8 cellular contexts compared by ENCODE assay signal in genomic region chr17:79045830-79046500, GRCh38. TPM values are rescaled to one million over a fixed set of nuclear protein-coding genes. Genes with fewer than 3 reads are reported as not detected.
A peak's percentile ranks its signal among the peaks of the same experiment; 100 is the strongest.
DNase-seq lines count a peak whose midpoint lies in the region; ATAC-seq and TF ChIP-seq lines count a peak whose summit lies in the region.

No MANE protein-coding gene starts in this region.

- H3K27me3 ChIP-seq in Caco-2 (replicated peaks; ENCODE audit: control insufficient read depth, insufficient read depth, low read length) (no peaks in the 10 kb centered on the region), Peyer's patch (no peaks in the 10 kb centered on the region), tibial artery (no peaks in the 10 kb centered on the region)

- TF ChIP-seq CTCF in Caco-2 (IDR thresholded peaks at IDR 0.05; ENCODE audit: insufficient read depth in 1 of 2, low read depth in 1 of 2, low read length in 1 of 2, severe bottlenecking in 1 of 2, unreplicated experiment in 1 of 2) (peak; percentile 95 to 97), Peyer's patch (IDR thresholded peaks at IDR 0.05) (peak; percentile 72 to 90 (median 86)), tibial artery (IDR thresholded peaks at IDR 0.05) (peak; percentile 94 to 97)

- H3K27me3 Mint-ChIP-seq in Caco-2 (ENCODE audit: insufficient read depth, unreplicated experiment) = no peaks in the 10 kb centered on the region
- H3K27me3 Mint-ChIP-seq in activated T-helper 17 cell treated with anti-CD3 and anti-CD28 coated beads, Interleukin-2, amount 50 U/mL, for 72 hours = peaks cover 15% of the 10 kb centered on the region

- no peak for TF ChIP-seq EP300 in Ishikawa (IDR thresholded peaks at IDR 0.05; ENCODE audit: borderline replicate concordance)

- POLR2A ChIA-PET in Caco-2 (lab: Charles Lee) = no interaction called here

- peak; percentile 71 for ATAC-seq in activated T-helper 17 cell treated with anti-CD3 and anti-CD28 coated beads, Interleukin-2, amount 50 U/mL, for 72 hours (replicated peaks)
- no peak for ATAC-seq in HG03460 (IDR thresholded peaks at IDR 0.05; ENCODE audit: unreplicated experiment)

- H3K36me3 ChIP-seq in Caco-2 (ENCODE audit: control insufficient read depth, insufficient read depth, low read length) (no peaks in the 10 kb centered on the region), Peyer's patch (no peaks in the 10 kb centered on the region), tibial artery (peaks cover 29 to 61% (median 52%) of the 10 kb centered on the region in 3 donors)

- TF ChIP-seq POLR2A in Peyer's patch (IDR thresholded peaks at IDR 0.05) = no peak

- H3K9me3 Mint-ChIP-seq in Caco-2 (ENCODE audit: unreplicated experiment) = no peaks in the 10 kb centered on the region
- no peaks in the 10 kb centered on the region for H3K9me3 Mint-ChIP-seq in activated T-helper 17 cell treated with anti-CD3 and anti-CD28 coated beads, Interleukin-2, amount 50 U/mL, for 72 hours

- H3K4me3 Mint-ChIP-seq in Caco-2 (ENCODE audit: unreplicated experiment) = no peak overlapping the region
- H3K4me3 Mint-ChIP-seq in activated T-helper 17 cell treated with anti-CD3 and anti-CD28 coated beads, Interleukin-2, amount 50 U/mL, for 72 hours = no peak overlapping the region

- H3K27ac Mint-ChIP-seq in Caco-2 (ENCODE audit: unreplicated experiment) = no peak overlapping the region
- no peak overlapping the region for H3K27ac Mint-ChIP-seq in activated T-helper 17 cell treated with anti-CD3 and anti-CD28 coated beads, Interleukin-2, amount 50 U/mL, for 72 hours

- no peaks in the 10 kb centered on the region for H3K9me3 ChIP-seq in Caco-2
- no peaks in the 10 kb centered on the region for H3K9me3 ChIP-seq in Peyer's patch
- no peaks in the 10 kb centered on the region for H3K9me3 ChIP-seq in tibial artery

- BruUV-seq in Caco-2 (replicated peaks; lab: Mats Ljungman, UMichigan) = no TSS peak

- H3K4me3 ChIP-seq in Caco-2 (ENCODE audit: low read depth, low read length) (no peak overlapping the region), Peyer's patch (no peak overlapping the region), tibial artery (peak overlapping the region in 1 of 2 donors; percentile 12)

- peak; percentile 70 to 85 for DNase-seq in Caco-2
- peak; percentile 35 to 83 (median 83) for DNase-seq in Peyer's patch
- DNase-seq in fibroblast of the conjunctiva (ENCODE audit: low read depth) = peak; percentile 55
- peak in 49 of 56 donors; percentile 9 to 78 (median 34) for DNase-seq in nucleus accumbens (lab: John Stamatoyannopoulos, UW)
- DNase-seq in tibial artery = peak; percentile 68 to 88

- no peak overlapping the region for H3K27ac ChIP-seq in Peyer's patch
- peak overlapping the region; percentile 41 to 76 for H3K27ac ChIP-seq in tibial artery

- CTCF ChIA-PET in Caco-2 (lab: Charles Lee) = interaction anchor here (0.7 to 3.2 kb wide), 15 partner anchors 13 to 347 kb away, joined by 3 to 23 read pairs (median 5); partner anchors contain the start of gene ENGASE

- intact Hi-C loops in Caco-2 (cut with micrococcal nuclease; ENCODE audit: unreplicated experiment) (loop anchor here (1.0 kb wide), 2 partner anchors 27 to 36 kb away; no protein-coding TSS in a partner anchor), tibial artery (cut with DNase I; ENCODE audit: low total_unique reads) (loop anchor here (2.0 kb wide), 1 partner anchor 39 kb away; no protein-coding TSS in a partner anchor)

- H3K4me1 ChIP-seq in Caco-2 (no peaks in the 10 kb centered on the region), Peyer's patch (peaks cover 0 to 5% (median 0%) of the 10 kb centered on the region in 4 donors), tibial artery (peaks cover 0 to 52% (median 39%) of the 10 kb centered on the region in 4 donors)

- TF ChIP-seq RAD21 in Ishikawa (IDR thresholded peaks at IDR 0.05; ENCODE audit: low read depth) = peak; percentile 79

- no peaks in the 10 kb centered on the region for H3K36me3 Mint-ChIP-seq in Caco-2 (ENCODE audit: insufficient read depth, unreplicated experiment)
- no peaks in the 10 kb centered on the region for H3K36me3 Mint-ChIP-seq in activated T-helper 17 cell treated with anti-CD3 and anti-CD28 coated beads, Interleukin-2, amount 50 U/mL, for 72 hours (ENCODE audit: low read depth)

- peaks cover 6% of the 10 kb centered on the region for H3K4me1 Mint-ChIP-seq in Caco-2 (ENCODE audit: low read depth, unreplicated experiment)
- peaks cover 3% of the 10 kb centered on the region for H3K4me1 Mint-ChIP-seq in activated T-helper 17 cell treated with anti-CD3 and anti-CD28 coated beads, Interleukin-2, amount 50 U/mL, for 72 hours

TF ChIP-seq in Ishikawa, 13 proteins besides CTCF, POLR2A, EP300 and RAD21:
- TF ChIP-seq YY1 (IDR thresholded peaks at IDR 0.05; ENCODE audit: low read depth) (no peak), NFIC (IDR thresholded peaks at IDR 0.05) (no peak), TEAD4 (IDR thresholded peaks at IDR 0.05) (no peak), ZBTB7A (IDR thresholded peaks at IDR 0.05; ENCODE audit: low read depth) (no peak), FOXM1 (IDR thresholded peaks at IDR 0.05; ENCODE audit: borderline replicate concordance, low read depth) (no peak), TAF1 (IDR thresholded peaks at IDR 0.05; ENCODE audit: low read depth) (no peak)
- TF ChIP-seq, protein P1, sequence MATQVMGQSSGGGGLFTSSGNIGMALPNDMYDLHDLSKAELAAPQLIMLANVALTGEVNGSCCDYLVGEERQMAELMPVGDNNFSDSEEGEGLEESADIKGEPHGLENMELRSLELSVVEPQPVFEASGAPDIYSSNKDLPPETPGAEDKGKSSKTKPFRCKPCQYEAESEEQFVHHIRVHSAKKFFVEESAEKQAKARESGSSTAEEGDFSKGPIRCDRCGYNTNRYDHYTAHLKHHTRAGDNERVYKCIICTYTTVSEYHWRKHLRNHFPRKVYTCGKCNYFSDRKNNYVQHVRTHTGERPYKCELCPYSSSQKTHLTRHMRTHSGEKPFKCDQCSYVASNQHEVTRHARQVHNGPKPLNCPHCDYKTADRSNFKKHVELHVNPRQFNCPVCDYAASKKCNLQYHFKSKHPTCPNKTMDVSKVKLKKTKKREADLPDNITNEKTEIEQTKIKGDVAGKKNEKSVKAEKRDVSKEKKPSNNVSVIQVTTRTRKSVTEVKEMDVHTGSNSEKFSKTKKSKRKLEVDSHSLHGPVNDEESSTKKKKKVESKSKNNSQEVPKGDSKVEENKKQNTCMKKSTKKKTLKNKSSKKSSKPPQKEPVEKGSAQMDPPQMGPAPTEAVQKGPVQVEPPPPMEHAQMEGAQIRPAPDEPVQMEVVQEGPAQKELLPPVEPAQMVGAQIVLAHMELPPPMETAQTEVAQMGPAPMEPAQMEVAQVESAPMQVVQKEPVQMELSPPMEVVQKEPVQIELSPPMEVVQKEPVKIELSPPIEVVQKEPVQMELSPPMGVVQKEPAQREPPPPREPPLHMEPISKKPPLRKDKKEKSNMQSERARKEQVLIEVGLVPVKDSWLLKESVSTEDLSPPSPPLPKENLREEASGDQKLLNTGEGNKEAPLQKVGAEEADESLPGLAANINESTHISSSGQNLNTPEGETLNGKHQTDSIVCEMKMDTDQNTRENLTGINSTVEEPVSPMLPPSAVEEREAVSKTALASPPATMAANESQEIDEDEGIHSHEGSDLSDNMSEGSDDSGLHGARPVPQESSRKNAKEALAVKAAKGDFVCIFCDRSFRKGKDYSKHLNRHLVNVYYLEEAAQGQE (IDR thresholded peaks at IDR 0.05; ENCODE audit: low read depth) = no peak
- TF ChIP-seq, protein P2, sequence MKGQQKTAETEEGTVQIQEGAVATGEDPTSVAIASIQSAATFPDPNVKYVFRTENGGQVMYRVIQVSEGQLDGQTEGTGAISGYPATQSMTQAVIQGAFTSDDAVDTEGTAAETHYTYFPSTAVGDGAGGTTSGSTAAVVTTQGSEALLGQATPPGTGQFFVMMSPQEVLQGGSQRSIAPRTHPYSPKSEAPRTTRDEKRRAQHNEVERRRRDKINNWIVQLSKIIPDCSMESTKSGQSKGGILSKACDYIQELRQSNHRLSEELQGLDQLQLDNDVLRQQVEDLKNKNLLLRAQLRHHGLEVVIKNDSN (IDR thresholded peaks at IDR 0.05) = peak; percentile 34; the same call in 1 of the 2 replicates
- TF ChIP-seq, protein P3, sequence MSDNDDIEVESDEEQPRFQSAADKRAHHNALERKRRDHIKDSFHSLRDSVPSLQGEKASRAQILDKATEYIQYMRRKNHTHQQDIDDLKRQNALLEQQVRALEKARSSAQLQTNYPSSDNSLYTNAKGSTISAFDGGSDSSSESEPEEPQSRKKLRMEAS (IDR thresholded peaks at IDR 0.05) = 0 out of 2 replicates have a peak, but pooled peaks have one; percentile 21

RNA-seq across cellular contexts. Expression of gene C1QTNF1, which starts 22.0 kb away (rescaled TPM):
- total RNA-seq in Caco-2 (2022) = 16.1 and 19.9 TPM in 2 replicates
- total RNA-seq in Peyer's patch = 10 to 100 TPM in 3 of 4 donors, 1 to 10 TPM in 1; 6.3 to 20.6 (median 14.3) TPM
- total RNA-seq in activated T-helper 17 cell treated with anti-CD3 and anti-CD28 coated beads, Interleukin-2, amount 50 U/mL, for 72 hours = not detected

RNA-seq across cellular contexts. Expression of gene ENGASE, which starts 28.7 kb away (rescaled TPM):
- 50.0 and 52.5 TPM in 2 replicates for total RNA-seq in Caco-2 (2022)
- 100 to 1,000 TPM in 3 of 4 donors, 10 to 100 TPM in 1; 57.6 to 336 (median 223) TPM for total RNA-seq in Peyer's patch
- 10 to 100 TPM; 26.9 to 30.2 TPM for total RNA-seq in activated T-helper 17 cell treated with anti-CD3 and anti-CD28 coated beads, Interleukin-2, amount 50 U/mL, for 72 hours

RNA-seq across cellular contexts. Expression of gene CANT1, which starts 36.4 kb away (rescaled TPM):
- total RNA-seq in Caco-2 (2022) = 68.9 and 86.4 TPM in 2 replicates
- 100 to 1,000 TPM in 1 of 4 donors, 10 to 100 TPM in 3; 56.9 to 125 (median 80.0) TPM for total RNA-seq in Peyer's patch
- 10 to 100 TPM; 67.8 to 73.8 TPM for total RNA-seq in activated T-helper 17 cell treated with anti-CD3 and anti-CD28 coated beads, Interleukin-2, amount 50 U/mL, for 72 hours

Comparison
In these comparisons a context has a peak if more than half of its experiments do, and no peak if none do; other contexts are left out.
1. H3K27ac ChIP-seq: peak in tibial artery (2 of 2); none in Peyer's patch (0 of 4).
2. RNA of gene C1QTNF1, which starts 22.0 kb away (total RNA-seq): 16.1 to 19.9 TPM in Caco-2 and 6.3 to 20.6 TPM in Peyer's patch; not detected in activated T-helper 17 cell treated with anti-CD3 and anti-CD28 coated beads, Interleukin-2, amount 50 U/mL, for 72 hours; every median in the first group is over 4 times any median in the second.
3. Peak in every context shown above with its lines, with median percentiles within 50 percentile points of each other: DNase-seq and CTCF ChIP-seq.